1 cellular context compared by ENCODE assay signal in the genomic region with DNA sequence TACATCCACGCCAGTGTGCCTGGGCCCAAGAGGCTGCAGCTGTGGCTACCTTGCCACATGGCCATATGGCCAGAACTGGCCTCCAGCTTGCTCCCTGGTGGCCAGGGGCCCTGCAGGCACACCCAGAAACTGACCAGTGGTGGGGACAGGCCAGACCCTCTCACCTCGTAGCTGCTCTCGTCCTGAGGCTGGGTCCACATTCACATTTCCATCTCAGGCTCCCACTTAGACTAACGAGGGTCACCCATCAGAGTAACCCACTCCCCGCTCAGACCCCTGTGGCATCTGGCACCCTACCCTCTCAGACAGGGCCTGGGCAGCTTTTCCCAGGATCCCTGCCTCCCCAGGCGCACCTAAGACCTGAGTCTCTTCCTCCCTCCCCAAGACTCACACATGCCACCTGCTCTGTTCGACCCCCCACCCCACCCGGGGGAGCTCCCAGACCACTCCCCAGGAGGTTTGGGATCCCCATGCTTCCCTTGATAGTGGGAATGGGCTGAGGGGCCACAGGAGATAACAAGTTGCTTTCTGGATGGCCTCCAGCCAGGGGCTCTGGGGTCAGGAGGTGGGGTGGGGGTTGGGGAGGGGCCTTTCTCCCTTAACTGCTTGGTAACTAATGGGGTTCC.
TF ChIP-seq lines count a peak whose summit lies in the region.

No MANE protein-coding gene starts in this region.

TF ChIP-seq in HepG2, 621 proteins besides CTCF, POLR2A, EP300 and RAD21:
- TF ChIP-seq, protein P1, sequence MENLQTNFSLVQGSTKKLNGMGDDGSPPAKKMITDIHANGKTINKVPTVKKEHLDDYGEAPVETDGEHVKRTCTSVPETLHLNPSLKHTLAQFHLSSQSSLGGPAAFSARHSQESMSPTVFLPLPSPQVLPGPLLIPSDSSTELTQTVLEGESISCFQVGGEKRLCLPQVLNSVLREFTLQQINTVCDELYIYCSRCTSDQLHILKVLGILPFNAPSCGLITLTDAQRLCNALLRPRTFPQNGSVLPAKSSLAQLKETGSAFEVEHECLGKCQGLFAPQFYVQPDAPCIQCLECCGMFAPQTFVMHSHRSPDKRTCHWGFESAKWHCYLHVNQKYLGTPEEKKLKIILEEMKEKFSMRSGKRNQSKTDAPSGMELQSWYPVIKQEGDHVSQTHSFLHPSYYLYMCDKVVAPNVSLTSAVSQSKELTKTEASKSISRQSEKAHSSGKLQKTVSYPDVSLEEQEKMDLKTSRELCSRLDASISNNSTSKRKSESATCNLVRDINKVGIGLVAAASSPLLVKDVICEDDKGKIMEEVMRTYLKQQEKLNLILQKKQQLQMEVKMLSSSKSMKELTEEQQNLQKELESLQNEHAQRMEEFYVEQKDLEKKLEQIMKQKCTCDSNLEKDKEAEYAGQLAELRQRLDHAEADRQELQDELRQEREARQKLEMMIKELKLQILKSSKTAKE (CRISPR knock-in tag; IDR thresholded peaks at IDR 0.05; ENCODE audit: borderline replicate concordance), result no peak
- TF ChIP-seq ZNF672 (CRISPR knock-in tag; IDR thresholded peaks at IDR 0.05), result no peak
- TF ChIP-seq, protein P2, sequence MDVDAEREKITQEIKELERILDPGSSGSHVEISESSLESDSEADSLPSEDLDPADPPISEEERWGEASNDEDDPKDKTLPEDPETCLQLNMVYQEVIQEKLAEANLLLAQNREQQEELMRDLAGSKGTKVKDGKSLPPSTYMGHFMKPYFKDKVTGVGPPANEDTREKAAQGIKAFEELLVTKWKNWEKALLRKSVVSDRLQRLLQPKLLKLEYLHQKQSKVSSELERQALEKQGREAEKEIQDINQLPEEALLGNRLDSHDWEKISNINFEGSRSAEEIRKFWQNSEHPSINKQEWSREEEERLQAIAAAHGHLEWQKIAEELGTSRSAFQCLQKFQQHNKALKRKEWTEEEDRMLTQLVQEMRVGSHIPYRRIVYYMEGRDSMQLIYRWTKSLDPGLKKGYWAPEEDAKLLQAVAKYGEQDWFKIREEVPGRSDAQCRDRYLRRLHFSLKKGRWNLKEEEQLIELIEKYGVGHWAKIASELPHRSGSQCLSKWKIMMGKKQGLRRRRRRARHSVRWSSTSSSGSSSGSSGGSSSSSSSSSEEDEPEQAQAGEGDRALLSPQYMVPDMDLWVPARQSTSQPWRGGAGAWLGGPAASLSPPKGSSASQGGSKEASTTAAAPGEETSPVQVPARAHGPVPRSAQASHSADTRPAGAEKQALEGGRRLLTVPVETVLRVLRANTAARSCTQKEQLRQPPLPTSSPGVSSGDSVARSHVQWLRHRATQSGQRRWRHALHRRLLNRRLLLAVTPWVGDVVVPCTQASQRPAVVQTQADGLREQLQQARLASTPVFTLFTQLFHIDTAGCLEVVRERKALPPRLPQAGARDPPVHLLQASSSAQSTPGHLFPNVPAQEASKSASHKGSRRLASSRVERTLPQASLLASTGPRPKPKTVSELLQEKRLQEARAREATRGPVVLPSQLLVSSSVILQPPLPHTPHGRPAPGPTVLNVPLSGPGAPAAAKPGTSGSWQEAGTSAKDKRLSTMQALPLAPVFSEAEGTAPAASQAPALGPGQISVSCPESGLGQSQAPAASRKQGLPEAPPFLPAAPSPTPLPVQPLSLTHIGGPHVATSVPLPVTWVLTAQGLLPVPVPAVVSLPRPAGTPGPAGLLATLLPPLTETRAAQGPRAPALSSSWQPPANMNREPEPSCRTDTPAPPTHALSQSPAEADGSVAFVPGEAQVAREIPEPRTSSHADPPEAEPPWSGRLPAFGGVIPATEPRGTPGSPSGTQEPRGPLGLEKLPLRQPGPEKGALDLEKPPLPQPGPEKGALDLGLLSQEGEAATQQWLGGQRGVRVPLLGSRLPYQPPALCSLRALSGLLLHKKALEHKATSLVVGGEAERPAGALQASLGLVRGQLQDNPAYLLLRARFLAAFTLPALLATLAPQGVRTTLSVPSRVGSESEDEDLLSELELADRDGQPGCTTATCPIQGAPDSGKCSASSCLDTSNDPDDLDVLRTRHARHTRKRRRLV (CRISPR knock-in tag; IDR thresholded peaks at IDR 0.05), result no peak
- TF ChIP-seq ZNF614 (CRISPR knock-in tag; IDR thresholded peaks at IDR 0.05; ENCODE audit: borderline replicate concordance), result no peak
- no peak for TF ChIP-seq RFXAP (CRISPR knock-in tag; IDR thresholded peaks at IDR 0.05; ENCODE audit: borderline replicate concordance)
- no peak for TF ChIP-seq ZNF747 (CRISPR knock-in tag; IDR thresholded peaks at IDR 0.05; ENCODE audit: borderline replicate concordance)
- TF ChIP-seq ZNF652 (CRISPR knock-in tag; IDR thresholded peaks at IDR 0.05; ENCODE audit: borderline replicate concordance, low read depth), result no peak
- TF ChIP-seq NFRKB (IDR thresholded peaks at IDR 0.05), result no peak
- TF ChIP-seq ZNF605 (CRISPR knock-in tag; IDR thresholded peaks at IDR 0.05), result no peak
- TF ChIP-seq, protein P3, sequence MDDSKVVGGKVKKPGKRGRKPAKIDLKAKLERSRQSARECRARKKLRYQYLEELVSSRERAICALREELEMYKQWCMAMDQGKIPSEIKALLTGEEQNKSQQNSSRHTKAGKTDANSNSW (CRISPR knock-in tag; IDR thresholded peaks at IDR 0.05; ENCODE audit: borderline replicate concordance), result no peak
- TF ChIP-seq NR2F2 (IDR thresholded peaks at IDR 0.05; ENCODE audit: borderline replicate concordance, low read depth), result no peak
- no peak for TF ChIP-seq ZNF749 (CRISPR knock-in tag; IDR thresholded peaks at IDR 0.05; ENCODE audit: borderline replicate concordance)
- TF ChIP-seq FOXO1 (CRISPR knock-in tag; IDR thresholded peaks at IDR 0.05), result no peak
- TF ChIP-seq, protein P4, sequence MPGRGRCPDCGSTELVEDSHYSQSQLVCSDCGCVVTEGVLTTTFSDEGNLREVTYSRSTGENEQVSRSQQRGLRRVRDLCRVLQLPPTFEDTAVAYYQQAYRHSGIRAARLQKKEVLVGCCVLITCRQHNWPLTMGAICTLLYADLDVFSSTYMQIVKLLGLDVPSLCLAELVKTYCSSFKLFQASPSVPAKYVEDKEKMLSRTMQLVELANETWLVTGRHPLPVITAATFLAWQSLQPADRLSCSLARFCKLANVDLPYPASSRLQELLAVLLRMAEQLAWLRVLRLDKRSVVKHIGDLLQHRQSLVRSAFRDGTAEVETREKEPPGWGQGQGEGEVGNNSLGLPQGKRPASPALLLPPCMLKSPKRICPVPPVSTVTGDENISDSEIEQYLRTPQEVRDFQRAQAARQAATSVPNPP (CRISPR knock-in tag; IDR thresholded peaks at IDR 0.05), result no peak
- no peak for TF ChIP-seq ZNF557 (CRISPR knock-in tag; IDR thresholded peaks at IDR 0.05)
- TF ChIP-seq KAT2B (IDR thresholded peaks at IDR 0.05; ENCODE audit: borderline replicate concordance, low read depth, low read length), result no peak
- TF ChIP-seq TGIF2 (CRISPR knock-in tag; IDR thresholded peaks at IDR 0.05), result no peak
- TF ChIP-seq ZNF781 (CRISPR knock-in tag; IDR thresholded peaks at IDR 0.05; ENCODE audit: borderline replicate concordance, not compliant biosample characterization), result no peak
- no peak for TF ChIP-seq MTF2 (CRISPR knock-in tag; IDR thresholded peaks at IDR 0.05; ENCODE audit: borderline replicate concordance)
- TF ChIP-seq ZNF558 (CRISPR knock-in tag; IDR thresholded peaks at IDR 0.05; ENCODE audit: borderline replicate concordance), result no peak
